In genomic region chr2:64914735-64915509, GRCh38 we compare ENCODE assay signal across 1 cellular context.
TF ChIP-seq lines count a peak whose summit lies in the region.

No MANE protein-coding gene starts in this region.

TF ChIP-seq in GM23338, 12 proteins besides CTCF, POLR2A, EP300 and RAD21 (continued from another document):
- TF ChIP-seq ZNF462 (CRISPR knock-in tag; IDR thresholded peaks at IDR 0.05) (no peak), ZNF331 (CRISPR knock-in tag; IDR thresholded peaks at IDR 0.05; ENCODE audit: low read depth) (no peak), NANOG (IDR thresholded peaks at IDR 0.05; ENCODE audit: borderline replicate concordance) (no peak), EZH2phosphoT487 (IDR thresholded peaks at IDR 0.05; ENCODE audit: unreplicated experiment) (no peak), STAT1 (IDR thresholded peaks at IDR 0.05; ENCODE audit: unreplicated experiment) (no peak), REST (IDR thresholded peaks at IDR 0.05; ENCODE audit: unreplicated experiment) (no peak)
- TF ChIP-seq, protein P1, sequence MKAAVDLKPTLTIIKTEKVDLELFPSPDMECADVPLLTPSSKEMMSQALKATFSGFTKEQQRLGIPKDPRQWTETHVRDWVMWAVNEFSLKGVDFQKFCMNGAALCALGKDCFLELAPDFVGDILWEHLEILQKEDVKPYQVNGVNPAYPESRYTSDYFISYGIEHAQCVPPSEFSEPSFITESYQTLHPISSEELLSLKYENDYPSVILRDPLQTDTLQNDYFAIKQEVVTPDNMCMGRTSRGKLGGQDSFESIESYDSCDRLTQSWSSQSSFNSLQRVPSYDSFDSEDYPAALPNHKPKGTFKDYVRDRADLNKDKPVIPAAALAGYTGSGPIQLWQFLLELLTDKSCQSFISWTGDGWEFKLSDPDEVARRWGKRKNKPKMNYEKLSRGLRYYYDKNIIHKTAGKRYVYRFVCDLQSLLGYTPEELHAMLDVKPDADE (IDR thresholded peaks at IDR 0.05): no peak
